1 cellular context compared by ENCODE assay signal in the genomic region with DNA sequence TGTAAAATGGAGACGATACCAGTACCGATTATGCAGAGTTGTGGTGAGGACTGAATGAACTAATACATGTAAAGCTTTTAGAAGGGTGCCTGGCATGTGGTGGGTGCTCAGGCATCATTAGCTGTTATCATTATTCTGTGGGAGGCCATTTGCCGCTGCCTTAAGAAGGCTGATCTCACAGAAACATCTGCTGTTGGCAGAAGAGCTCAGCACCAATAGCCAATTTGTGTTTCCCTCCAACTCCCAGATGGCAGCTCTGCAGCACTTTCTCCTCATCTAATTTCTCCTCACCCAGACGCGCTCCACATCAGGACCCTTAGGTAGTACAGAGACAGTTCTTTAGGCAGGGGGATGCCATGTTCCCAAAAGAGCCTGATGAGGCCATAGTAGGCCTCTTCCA.
TF ChIP-seq lines count a peak whose summit lies in the region.

No MANE protein-coding gene starts in this region.

TF ChIP-seq in A549, 52 proteins besides CTCF, POLR2A, EP300 and RAD21 (continued from another document):
- TF ChIP-seq ESRRA (IDR thresholded peaks at IDR 0.05; ENCODE audit: borderline replicate concordance, low read length) = no peak
- no peak for TF ChIP-seq NFE2L2 (conservative IDR thresholded peaks at IDR 0.05; ENCODE audit: low read length)
- TF ChIP-seq HOXB5 (CRISPR knock-in tag; IDR thresholded peaks at IDR 0.05) = no peak
- no peak for TF ChIP-seq NPAS2 (CRISPR knock-in tag; IDR thresholded peaks at IDR 0.05; ENCODE audit: borderline replicate concordance)
- TF ChIP-seq, protein P1, sequence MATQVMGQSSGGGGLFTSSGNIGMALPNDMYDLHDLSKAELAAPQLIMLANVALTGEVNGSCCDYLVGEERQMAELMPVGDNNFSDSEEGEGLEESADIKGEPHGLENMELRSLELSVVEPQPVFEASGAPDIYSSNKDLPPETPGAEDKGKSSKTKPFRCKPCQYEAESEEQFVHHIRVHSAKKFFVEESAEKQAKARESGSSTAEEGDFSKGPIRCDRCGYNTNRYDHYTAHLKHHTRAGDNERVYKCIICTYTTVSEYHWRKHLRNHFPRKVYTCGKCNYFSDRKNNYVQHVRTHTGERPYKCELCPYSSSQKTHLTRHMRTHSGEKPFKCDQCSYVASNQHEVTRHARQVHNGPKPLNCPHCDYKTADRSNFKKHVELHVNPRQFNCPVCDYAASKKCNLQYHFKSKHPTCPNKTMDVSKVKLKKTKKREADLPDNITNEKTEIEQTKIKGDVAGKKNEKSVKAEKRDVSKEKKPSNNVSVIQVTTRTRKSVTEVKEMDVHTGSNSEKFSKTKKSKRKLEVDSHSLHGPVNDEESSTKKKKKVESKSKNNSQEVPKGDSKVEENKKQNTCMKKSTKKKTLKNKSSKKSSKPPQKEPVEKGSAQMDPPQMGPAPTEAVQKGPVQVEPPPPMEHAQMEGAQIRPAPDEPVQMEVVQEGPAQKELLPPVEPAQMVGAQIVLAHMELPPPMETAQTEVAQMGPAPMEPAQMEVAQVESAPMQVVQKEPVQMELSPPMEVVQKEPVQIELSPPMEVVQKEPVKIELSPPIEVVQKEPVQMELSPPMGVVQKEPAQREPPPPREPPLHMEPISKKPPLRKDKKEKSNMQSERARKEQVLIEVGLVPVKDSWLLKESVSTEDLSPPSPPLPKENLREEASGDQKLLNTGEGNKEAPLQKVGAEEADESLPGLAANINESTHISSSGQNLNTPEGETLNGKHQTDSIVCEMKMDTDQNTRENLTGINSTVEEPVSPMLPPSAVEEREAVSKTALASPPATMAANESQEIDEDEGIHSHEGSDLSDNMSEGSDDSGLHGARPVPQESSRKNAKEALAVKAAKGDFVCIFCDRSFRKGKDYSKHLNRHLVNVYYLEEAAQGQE (IDR thresholded peaks at IDR 0.05) = no peak
- TF ChIP-seq RFX5 (IDR thresholded peaks at IDR 0.05) = no peak
- TF ChIP-seq HDAC2 (IDR thresholded peaks at IDR 0.05) = no peak
- TF ChIP-seq ZFP36 (IDR thresholded peaks at IDR 0.05; ENCODE audit: borderline replicate concordance, partially characterized antibody) = no peak
- TF ChIP-seq, protein P2, sequence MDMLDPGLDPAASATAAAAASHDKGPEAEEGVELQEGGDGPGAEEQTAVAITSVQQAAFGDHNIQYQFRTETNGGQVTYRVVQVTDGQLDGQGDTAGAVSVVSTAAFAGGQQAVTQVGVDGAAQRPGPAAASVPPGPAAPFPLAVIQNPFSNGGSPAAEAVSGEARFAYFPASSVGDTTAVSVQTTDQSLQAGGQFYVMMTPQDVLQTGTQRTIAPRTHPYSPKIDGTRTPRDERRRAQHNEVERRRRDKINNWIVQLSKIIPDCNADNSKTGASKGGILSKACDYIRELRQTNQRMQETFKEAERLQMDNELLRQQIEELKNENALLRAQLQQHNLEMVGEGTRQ (IDR thresholded peaks at IDR 0.05) = no peak
- TF ChIP-seq FOSB (CRISPR knock-in tag; IDR thresholded peaks at IDR 0.05) = no peak
- no peak for TF ChIP-seq EHF (CRISPR knock-in tag; IDR thresholded peaks at IDR 0.05)
- TF ChIP-seq, protein P3, sequence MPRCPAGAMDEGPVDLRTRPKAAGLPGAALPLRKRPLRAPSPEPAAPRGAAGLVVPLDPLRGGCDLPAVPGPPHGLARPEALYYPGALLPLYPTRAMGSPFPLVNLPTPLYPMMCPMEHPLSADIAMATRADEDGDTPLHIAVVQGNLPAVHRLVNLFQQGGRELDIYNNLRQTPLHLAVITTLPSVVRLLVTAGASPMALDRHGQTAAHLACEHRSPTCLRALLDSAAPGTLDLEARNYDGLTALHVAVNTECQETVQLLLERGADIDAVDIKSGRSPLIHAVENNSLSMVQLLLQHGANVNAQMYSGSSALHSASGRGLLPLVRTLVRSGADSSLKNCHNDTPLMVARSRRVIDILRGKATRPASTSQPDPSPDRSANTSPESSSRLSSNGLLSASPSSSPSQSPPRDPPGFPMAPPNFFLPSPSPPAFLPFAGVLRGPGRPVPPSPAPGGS (IDR thresholded peaks at IDR 0.05) = no peak
- TF ChIP-seq ZSCAN20 (CRISPR knock-in tag; IDR thresholded peaks at IDR 0.05) = no peak
TF ChIP-seq in A549: peak in this region for 0.
